ENCODE assay signal across 13 cellular contexts in the genomic region with DNA sequence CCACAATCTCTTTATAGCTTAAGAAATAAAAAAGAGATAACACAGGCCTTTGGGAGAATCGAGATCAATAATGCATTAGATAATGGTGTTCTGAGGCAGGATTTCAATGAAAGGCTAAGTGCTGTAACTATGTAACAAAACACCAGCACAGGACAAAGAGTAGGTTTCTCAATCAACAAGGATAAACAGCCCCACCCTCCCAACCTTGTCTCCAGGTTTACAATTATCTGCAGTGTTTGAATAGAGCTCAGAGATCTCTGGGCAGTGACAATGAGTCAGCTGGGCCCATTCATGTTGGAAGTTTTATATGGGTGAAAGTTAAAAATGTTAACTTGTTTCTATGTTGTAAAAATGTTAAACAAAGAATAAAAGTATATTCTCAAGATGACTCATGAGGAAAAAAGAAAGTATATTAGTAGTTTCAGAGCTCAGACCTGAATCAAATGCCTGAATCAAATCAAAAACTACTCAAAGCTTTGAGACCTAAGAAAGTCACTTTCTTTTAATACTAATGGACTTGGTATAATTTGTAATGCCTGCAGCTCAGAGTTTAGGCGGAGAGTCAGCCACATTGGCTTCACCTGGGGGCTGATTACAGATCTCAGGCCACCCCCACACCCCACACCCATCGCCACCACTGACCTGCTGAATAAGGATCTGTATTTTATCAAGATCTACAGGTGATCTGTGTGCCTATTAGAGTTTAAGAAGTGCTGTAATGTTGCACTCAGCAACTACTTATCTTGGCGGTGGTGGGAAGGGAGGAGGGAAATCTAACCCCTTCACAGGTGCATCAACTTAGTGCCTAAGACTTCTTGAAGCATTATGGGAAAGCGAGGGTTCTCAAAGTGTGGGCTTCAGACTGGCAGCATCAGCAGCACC. TPM values are rescaled to one million over a fixed set of nuclear protein-coding genes. Genes with fewer than 3 reads are reported as not detected.
A peak's percentile ranks its signal among the peaks of the same experiment; 100 is the strongest.
DNase-seq lines count a peak whose midpoint lies in the region; ATAC-seq and TF ChIP-seq lines count a peak whose summit lies in the region.
"Had no signal": no experiment of that assay in that cellular context is flagged by ENCODE, and none has a peak within 500 bp of the region (broad histone marks: within the 10 kb centered on the region; RNA-seq: fewer than 3 reads in every experiment).

No MANE protein-coding gene starts in this region.

- H3K4me1 ChIP-seq in esophagus squamous epithelium, result peaks cover 0 to 34% (median 6%) of the 10 kb centered on the region in 3 donors
- peaks cover 0 to 13% (median 0%) of the 10 kb centered on the region in 4 donors for H3K4me1 ChIP-seq in stomach
- H3K4me1 ChIP-seq: BE2C had no signal

- H3K9me3 ChIP-seq in esophagus squamous epithelium (no peaks in the 10 kb centered on the region), stomach (no peaks in the 10 kb centered on the region)
- H3K9me3 ChIP-seq: BE2C, neutrophil had no signal

- intact Hi-C loops in activated CD4-positive, alpha-beta T cell treated with anti-CD3 and anti-CD28 coated beads for 36 hours (cut with DNase I, micrococcal nuclease), result loop anchor here in 1 of 2 experiments (10.0 kb wide), 1 partner anchor 97 kb away; no protein-coding TSS in a partner anchor
- intact Hi-C loops in esophagus squamous epithelium (cut with DNase I), result loop anchor here (10.0 kb wide), 1 partner anchor 643 kb away; no protein-coding TSS in a partner anchor
- intact Hi-C loops in stomach (cut with DNase I; ENCODE audit: low total_unique reads), result loop anchor here (10.0 kb wide), 2 partner anchors 423 to 753 kb away; no protein-coding TSS in a partner anchor

- H3K4me3 ChIP-seq in esophagus squamous epithelium (no peak overlapping the region), stomach (no peak overlapping the region)

- H3K4me1 Mint-ChIP-seq in activated CD4-positive, alpha-beta T cell treated with anti-CD3 and anti-CD28 coated beads for 36 hours, result peaks cover 17% of the 10 kb centered on the region

- no peak overlapping the region for H3K4me3 Mint-ChIP-seq in activated CD4-positive, alpha-beta T cell treated with anti-CD3 and anti-CD28 coated beads for 36 hours
- H3K4me3 Mint-ChIP-seq: activated naive CD4-positive, alpha-beta T cell treated with anti-CD3 and anti-CD28 coated beads, Interleukin-2, amount 50 U/mL, for 24 hours had no signal

- H3K27ac Mint-ChIP-seq in activated CD4-positive, alpha-beta T cell treated with anti-CD3 and anti-CD28 coated beads for 36 hours, result no peak overlapping the region
- H3K27ac Mint-ChIP-seq: activated naive CD4-positive, alpha-beta T cell treated with anti-CD3 and anti-CD28 coated beads, Interleukin-2, amount 50 U/mL, for 24 hours had no signal

- no peak for TF ChIP-seq EP300 in stomach (IDR thresholded peaks at IDR 0.05)

- TF ChIP-seq CTCF in esophagus squamous epithelium (IDR thresholded peaks at IDR 0.05) (no peak), stomach (IDR thresholded peaks at IDR 0.05) (no peak)

- no peaks in the 10 kb centered on the region for H3K9me3 Mint-ChIP-seq in activated CD4-positive, alpha-beta T cell treated with anti-CD3 and anti-CD28 coated beads for 36 hours (ENCODE audit: low read depth)
- H3K9me3 Mint-ChIP-seq: activated naive CD4-positive, alpha-beta T cell treated with anti-CD3 and anti-CD28 coated beads, Interleukin-2, amount 50 U/mL, for 24 hours had no signal

- peak; percentile 53 for ATAC-seq in activated CD4-positive, alpha-beta T cell treated with anti-CD3 and anti-CD28 coated beads for 36 hours
- no peak for ATAC-seq in HG03139 (IDR thresholded peaks at IDR 0.05; ENCODE audit: unreplicated experiment)
- ATAC-seq in GM19328 (IDR thresholded peaks at IDR 0.05; ENCODE audit: unreplicated experiment), result no peak

- no peaks in the 10 kb centered on the region for H3K36me3 ChIP-seq in esophagus squamous epithelium
- H3K36me3 ChIP-seq in stomach, result no peaks in the 10 kb centered on the region
- H3K36me3 ChIP-seq: BE2C, neutrophil had no signal

- CTCF ChIA-PET in activated CD4-positive, alpha-beta T cell treated with anti-CD3 and anti-CD28 coated beads for 36 hours (lab: Charles Lee), result interaction anchor here (0.7 to 1.5 kb wide), 4 partner anchors 13 to 760 kb away, joined by 3 to 5 read pairs (median 3); no protein-coding TSS in a partner anchor

- H3K27ac ChIP-seq in esophagus squamous epithelium, result peak overlapping the region; percentile 39 to 76 (median 72)
- peak overlapping the region in 3 of 5 donors; percentile 66 to 75 (median 73) for H3K27ac ChIP-seq in stomach
- H3K27ac ChIP-seq: neutrophil had no signal

- H3K27me3 ChIP-seq in esophagus squamous epithelium (peaks cover 0 to 15% (median 0%) of the 10 kb centered on the region in 4 donors), stomach (peaks cover 0 to 24% (median 0%) of the 10 kb centered on the region in 3 donors)

- H3K27me3 Mint-ChIP-seq in activated CD4-positive, alpha-beta T cell treated with anti-CD3 and anti-CD28 coated beads for 36 hours, result peaks cover 32% of the 10 kb centered on the region

- 63 to 69% methylated on average over 5 of the region's 5 CpGs for WGBS in esophagus squamous epithelium, 2 donors
- WGBS in stomach, 5 donors, result 69 to 82% (median 72%) methylated on average over 5 of the region's 5 CpGs

- POLR2A ChIA-PET in activated CD4-positive, alpha-beta T cell treated with anti-CD3 and anti-CD28 coated beads for 36 hours (lab: Charles Lee), result no interaction called here

- DNase-seq in activated CD4-positive, alpha-beta T cell treated with anti-CD3 and anti-CD28 coated beads for 36 hours, result peak; percentile 11
- DNase-seq in activated CD4-positive, alpha-beta T cell treated with anti-CD3 and anti-CD28 coated beads, Interleukin-2, amount 50 U/mL, for 4 hours, result no peak
- DNase-seq in NCI-H510A (lab: John Stamatoyannopoulos, UW), result peak; percentile 39
- DNase-seq in esophagus squamous epithelium (lab: John Stamatoyannopoulos, UW), result no peak
- DNase-seq in stomach, result no peak
- no peak for DNase-seq in GDM1 (lab: John Stamatoyannopoulos, UW)
- DNase-seq: BE2C had no signal

- TF ChIP-seq POLR2A in esophagus squamous epithelium (IDR thresholded peaks at IDR 0.05) (no peak), stomach (IDR thresholded peaks at IDR 0.05) (no peak)

- H3K36me3 Mint-ChIP-seq in activated CD4-positive, alpha-beta T cell treated with anti-CD3 and anti-CD28 coated beads for 36 hours (ENCODE audit: low read depth), result no peaks in the 10 kb centered on the region
- H3K36me3 Mint-ChIP-seq: activated naive CD4-positive, alpha-beta T cell treated with anti-CD3 and anti-CD28 coated beads, Interleukin-2, amount 50 U/mL, for 24 hours had no signal

RNA-seq across cellular contexts. Expression of a gene that starts 17.2 kb away (rescaled TPM):
- total RNA-seq in activated CD4-positive, alpha-beta T cell treated with anti-CD3 and anti-CD28 coated beads for 36 hours, result not detected
- not detected for total RNA-seq in esophagus squamous epithelium
- 100 to 1,000 TPM in 2 of 5 donors, 10 to 100 TPM in 1, not detected in 2; 72.0 to 121 (median 101) TPM for total RNA-seq in stomach
- 100 to 1,000 TPM in 1 of 3 donors, 1 to 10 TPM in 2; 3.9 to 370 (median 4.4) TPM for polyA plus RNA-seq in stomach
- total RNA-seq: glomerular endothelial cell; T-helper 1 cell treated with Interleukin-12 subunit alpha and Interleukin-12 subunit beta and Interleukin-4 antibody, amounts not matched to agents 30 ng/mL and 1 ng/mL, for 36 hours had no signal

RNA-seq across cellular contexts. Expression of a gene that starts 35.2 kb away (rescaled TPM):
- total RNA-seq in activated CD4-positive, alpha-beta T cell treated with anti-CD3 and anti-CD28 coated beads for 36 hours, result not detected
- total RNA-seq in esophagus squamous epithelium (not detected), stomach (10 to 100 TPM in 2 of 5 donors, 1 to 10 TPM in 1, not detected in 2; 1.1 to 57.6 (median 14.0) TPM)
- polyA plus RNA-seq in stomach, result under 1 TPM in 1 of 3 donors, not detected in 2; 0.61 TPM
- total RNA-seq: glomerular endothelial cell; T-helper 1 cell treated with Interleukin-12 subunit alpha and Interleukin-12 subunit beta and Interleukin-4 antibody, amounts not matched to agents 30 ng/mL and 1 ng/mL, for 36 hours had no signal

RNA-seq across cellular contexts. Expression of a gene that starts 35.2 kb away (rescaled TPM):
- not detected for total RNA-seq in activated CD4-positive, alpha-beta T cell treated with anti-CD3 and anti-CD28 coated beads for 36 hours
- total RNA-seq in esophagus squamous epithelium, result 10 to 100 TPM in 1 of 4 donors, 1 to 10 TPM in 2, under 1 TPM in 1; 0.38 to 19.6 (median 4.9) TPM
- total RNA-seq in stomach, result not detected
- polyA plus RNA-seq in stomach, result 1 to 10 TPM in 2 of 3 donors, not detected in 1; 1.1 to 2.6 TPM
- total RNA-seq: glomerular endothelial cell; T-helper 1 cell treated with Interleukin-12 subunit alpha and Interleukin-12 subunit beta and Interleukin-4 antibody, amounts not matched to agents 30 ng/mL and 1 ng/mL, for 36 hours had no signal

Comparison
In these comparisons a context has a peak if more than half of its experiments do, and no peak if none do; other contexts are left out.
1. DNase-seq: peak in activated CD4-positive, alpha-beta T cell treated with anti-CD3 and anti-CD28 coated beads for 36 hours (single experiment) and NCI-H510A (single experiment); none in activated CD4-positive, alpha-beta T cell treated with anti-CD3 and anti-CD28 coated beads, Interleukin-2, amount 50 U/mL, for 4 hours (0 of 2), esophagus squamous epithelium (single experiment), stomach (single experiment) and GDM1 (single experiment).